Comparison of ENCODE assay signal across 11 cellular contexts in genomic region chr4:73055241-73055897, GRCh38. TPM values are rescaled to one million over a fixed set of nuclear protein-coding genes. Genes with fewer than 3 reads are reported as not detected.
DNase-seq lines count a peak whose midpoint lies in the region; ATAC-seq and TF ChIP-seq lines count a peak whose summit lies in the region.
"Had no signal": no experiment of that assay in that cellular context is flagged by ENCODE, and none has a peak within 500 bp of the region (broad histone marks: within the 10 kb centered on the region; RNA-seq: fewer than 3 reads in every experiment).

No MANE protein-coding gene starts in this region.

- H3K27me3 ChIP-seq in OCI-LY3 (ENCODE audit: low read depth, low read length) = no peaks in the 10 kb centered on the region
- no peaks in the 10 kb centered on the region for H3K27me3 ChIP-seq in tibial nerve
- H3K27me3 ChIP-seq in A673 (replicated peaks; ENCODE audit: insufficient read depth, low read depth, low read length, poor library complexity) = no peaks in the 10 kb centered on the region
- H3K27me3 ChIP-seq in effector memory CD4-positive, alpha-beta T cell (replicated peaks; ENCODE audit: control insufficient read depth, insufficient read depth, low read length, poor library complexity, severe bottlenecking) = no peaks in the 10 kb centered on the region
- H3K27me3 ChIP-seq: ovary had no signal

- H3K4me1 ChIP-seq in OCI-LY3 (ENCODE audit: low read length) = peaks cover 16% of the 10 kb centered on the region
- H3K4me1 ChIP-seq in tibial nerve = peaks cover 0 to 4% (median 0%) of the 10 kb centered on the region in 4 donors
- H3K4me1 ChIP-seq in A673 (ENCODE audit: insufficient read depth, low read length, poor library complexity, severe bottlenecking) = no peaks in the 10 kb centered on the region
- H3K4me1 ChIP-seq in effector memory CD4-positive, alpha-beta T cell (ENCODE audit: control insufficient read depth, insufficient read depth, low read length, poor library complexity, severe bottlenecking) = no peaks in the 10 kb centered on the region

- no peak for DNase-seq in activated naive CD4-positive, alpha-beta T cell treated with anti-CD3 and anti-CD28 coated beads, Interleukin-2, amount 10 ng/mL, durations not matched to agents 7 days and 5 days
- DNase-seq in tibial nerve (ENCODE audit: low spot score in 2 of 2) = no peak
- no peak for DNase-seq in A673 (ENCODE audit: low spot score)
- DNase-seq in effector memory CD4-positive, alpha-beta T cell = no peak
- no peak for DNase-seq in HFFc6
- DNase-seq: activated CD4-positive, alpha-beta T cell treated with anti-CD3 and anti-CD28 coated beads, Interleukin-2, amount 50 U/mL, for 1 hour; ovary had no signal

- no TSS peak for BruUV-seq in A673 (replicated peaks; lab: Mats Ljungman, UMichigan)

- H4K20me1 ChIP-seq in OCI-LY3 (ENCODE audit: insufficient read depth, low read length) = no peaks in the 10 kb centered on the region

- H3K36me3 ChIP-seq in OCI-LY3 (replicated peaks; ENCODE audit: low read depth, low read length) = peaks cover 50% of the 10 kb centered on the region
- H3K36me3 ChIP-seq in tibial nerve = peaks cover 0 to 58% (median 7%) of the 10 kb centered on the region in 3 donors
- peaks cover 12% of the 10 kb centered on the region for H3K36me3 ChIP-seq in A673 (ENCODE audit: insufficient read depth, low read length, poor library complexity, severe bottlenecking)
- H3K36me3 ChIP-seq in effector memory CD4-positive, alpha-beta T cell (ENCODE audit: control insufficient read depth, insufficient read depth, low read length) = peaks cover 50% of the 10 kb centered on the region
- H3K36me3 ChIP-seq: ovary had no signal

- no peak for TF ChIP-seq POLR2A in tibial nerve (IDR thresholded peaks at IDR 0.05)

- H3K4me1 Mint-ChIP-seq in activated naive CD4-positive, alpha-beta T cell treated with anti-CD3 and anti-CD28 coated beads, Interleukin-2, amount 50 U/mL, for 24 hours = peaks cover 7% of the 10 kb centered on the region
- peaks cover 3% of the 10 kb centered on the region for H3K4me1 Mint-ChIP-seq in activated naive CD4-positive, alpha-beta T cell treated with anti-CD3 and anti-CD28 coated beads, Interleukin-2, amount 10 ng/mL, durations not matched to agents 7 days and 5 days
- no peaks in the 10 kb centered on the region for H3K4me1 Mint-ChIP-seq in HFFc6 (ENCODE audit: low read depth)
- H3K4me1 Mint-ChIP-seq: B cell had no signal

- H3K9me3 Mint-ChIP-seq in activated naive CD4-positive, alpha-beta T cell treated with anti-CD3 and anti-CD28 coated beads, Interleukin-2, amount 50 U/mL, for 24 hours = no peaks in the 10 kb centered on the region
- H3K9me3 Mint-ChIP-seq in activated naive CD4-positive, alpha-beta T cell treated with anti-CD3 and anti-CD28 coated beads, Interleukin-2, amount 10 ng/mL, durations not matched to agents 7 days and 5 days = no peaks in the 10 kb centered on the region
- no peaks in the 10 kb centered on the region for H3K9me3 Mint-ChIP-seq in HFFc6

- peak; percentile 69 for ATAC-seq in HG02840 (IDR thresholded peaks at IDR 0.05; ENCODE audit: low FRiP score, unreplicated experiment)

- no peak overlapping the region for H2AFZ ChIP-seq in OCI-LY3 (ENCODE audit: low read depth, low read length)

- no peak for TF ChIP-seq EP300 in tibial nerve (IDR thresholded peaks at IDR 0.05)

- intact Hi-C loops in A673 (cut with micrococcal nuclease; ENCODE audit: unreplicated experiment) = no loop called here

- POLR2A ChIA-PET in A673 (lab: Charles Lee; ENCODE audit: low non-redundant PET) = no interaction called here

- H3K27ac ChIP-seq in OCI-LY3 (ENCODE audit: low read length) (peak overlapping the region; percentile 58), tibial nerve (peak overlapping the region; percentile 1 to 72 (median 33)), A673 (ENCODE audit: low read depth, low read length, poor library complexity, severe bottlenecking) (no peak overlapping the region)
- H3K27ac ChIP-seq in effector memory CD4-positive, alpha-beta T cell (ENCODE audit: insufficient read depth, low read length, poor library complexity, severe bottlenecking) = no peak overlapping the region
- H3K27ac ChIP-seq: ovary had no signal

- 50 to 57% methylated on average over 2 of the region's 2 CpGs for WGBS in tibial nerve, 2 donors

- no peak for TF ChIP-seq CTCF in OCI-LY3 (IDR thresholded peaks at IDR 0.05; ENCODE audit: low read depth, low read length)
- no peak for TF ChIP-seq CTCF in tibial nerve (IDR thresholded peaks at IDR 0.05)
- TF ChIP-seq CTCF in A673 (conservative IDR thresholded peaks at IDR 0.05; ENCODE audit: low read depth, low read length) = no peak
- no peak for TF ChIP-seq CTCF in HFFc6 (IDR thresholded peaks at IDR 0.05)

- no peak overlapping the region for H3K4me3 Mint-ChIP-seq in activated naive CD4-positive, alpha-beta T cell treated with anti-CD3 and anti-CD28 coated beads, Interleukin-2, amount 50 U/mL, for 24 hours
- no peak overlapping the region for H3K4me3 Mint-ChIP-seq in activated naive CD4-positive, alpha-beta T cell treated with anti-CD3 and anti-CD28 coated beads, Interleukin-2, amount 10 ng/mL, durations not matched to agents 7 days and 5 days
- H3K4me3 Mint-ChIP-seq in HFFc6 = no peak overlapping the region
- H3K4me3 Mint-ChIP-seq: B cell had no signal

- H3K27ac Mint-ChIP-seq in activated naive CD4-positive, alpha-beta T cell treated with anti-CD3 and anti-CD28 coated beads, Interleukin-2, amount 50 U/mL, for 24 hours = peak overlapping the region; percentile 83
- H3K27ac Mint-ChIP-seq in activated naive CD4-positive, alpha-beta T cell treated with anti-CD3 and anti-CD28 coated beads, Interleukin-2, amount 10 ng/mL, durations not matched to agents 7 days and 5 days = no peak overlapping the region
- H3K27ac Mint-ChIP-seq in HFFc6 = no peak overlapping the region
- H3K27ac Mint-ChIP-seq: B cell had no signal

- H3K27me3 Mint-ChIP-seq in activated naive CD4-positive, alpha-beta T cell treated with anti-CD3 and anti-CD28 coated beads, Interleukin-2, amount 50 U/mL, for 24 hours = no peaks in the 10 kb centered on the region
- no peaks in the 10 kb centered on the region for H3K27me3 Mint-ChIP-seq in activated naive CD4-positive, alpha-beta T cell treated with anti-CD3 and anti-CD28 coated beads, Interleukin-2, amount 10 ng/mL, durations not matched to agents 7 days and 5 days
- no peaks in the 10 kb centered on the region for H3K27me3 Mint-ChIP-seq in HFFc6 (ENCODE audit: insufficient read depth)
- H3K27me3 Mint-ChIP-seq: B cell had no signal

- H3K4me3 ChIP-seq in OCI-LY3 (ENCODE audit: low read length) (no peak overlapping the region), tibial nerve (no peak overlapping the region), A673 (ENCODE audit: low read depth, low read length, poor library complexity, severe bottlenecking) (no peak overlapping the region)
- no peak overlapping the region for H3K4me3 ChIP-seq in effector memory CD4-positive, alpha-beta T cell (ENCODE audit: insufficient read depth, low read depth, low read length, poor library complexity, severe bottlenecking)
- H3K4me3 ChIP-seq: ovary had no signal

- H3K36me3 Mint-ChIP-seq in activated naive CD4-positive, alpha-beta T cell treated with anti-CD3 and anti-CD28 coated beads, Interleukin-2, amount 50 U/mL, for 24 hours = peaks cover 11% of the 10 kb centered on the region
- peaks cover 45% of the 10 kb centered on the region for H3K36me3 Mint-ChIP-seq in activated naive CD4-positive, alpha-beta T cell treated with anti-CD3 and anti-CD28 coated beads, Interleukin-2, amount 10 ng/mL, durations not matched to agents 7 days and 5 days
- H3K36me3 Mint-ChIP-seq in HFFc6 (ENCODE audit: low read depth) = peaks cover 25% of the 10 kb centered on the region

- H3K9me3 ChIP-seq in OCI-LY3 (ENCODE audit: insufficient read depth, low read length) (no peaks in the 10 kb centered on the region), tibial nerve (no peaks in the 10 kb centered on the region), A673 (ENCODE audit: low read depth, low read length, poor library complexity, severe bottlenecking) (no peaks in the 10 kb centered on the region)
- H3K9me3 ChIP-seq in effector memory CD4-positive, alpha-beta T cell (ENCODE audit: control insufficient read depth, low read length) = no peaks in the 10 kb centered on the region
- H3K9me3 ChIP-seq: ovary had no signal

- peak overlapping the region; percentile 38 for H3K4me2 ChIP-seq in OCI-LY3 (ENCODE audit: low read length)

- CTCF ChIA-PET in activated naive CD4-positive, alpha-beta T cell treated with anti-CD3 and anti-CD28 coated beads, Interleukin-2, amount 10 ng/mL, durations not matched to agents 7 days and 5 days (lab: Charles Lee) = interaction anchor here (1.0 kb wide), 1 partner anchor 17 kb away, joined by 4 read pairs; no protein-coding TSS in a partner anchor
- CTCF ChIA-PET in A673 (lab: Charles Lee) = interaction anchor here (0.6 kb wide), 1 partner anchor 202 kb away, joined by 4 read pairs; no protein-coding TSS in a partner anchor

- H3K9ac ChIP-seq in OCI-LY3 (ENCODE audit: low read length) = no peak overlapping the region

- H3K79me2 ChIP-seq in OCI-LY3 (ENCODE audit: low read length) = no peaks in the 10 kb centered on the region

RNA-seq across cellular contexts. Expression of gene COX18, which starts 14.1 kb away (rescaled TPM):
- 10 to 100 TPM; 16.7 to 24.5 (median 22.1) TPM for total RNA-seq in tibial nerve
- total RNA-seq in A673 (2021) = 10.9 and 11.1 TPM in 2 replicates
- total RNA-seq in HFFc6 (2021; fragmentation: NEBNext Ultra II Directional; extraction: Animal tissue kit (Norgen Biotek cat#: 25700)) = 10 to 100 TPM; 13.3 to 17.5 (median 14.8) TPM

Comparison
In these comparisons a context has a peak if more than half of its experiments do, and no peak if none do; other contexts are left out.
1. H3K27ac ChIP-seq: peak in OCI-LY3 (single experiment) and tibial nerve (4 of 4); none in A673 (single experiment) and effector memory CD4-positive, alpha-beta T cell (single experiment).